10 cellular contexts compared by ENCODE assay signal in genomic region chr12:108815875-108816594, GRCh38. TPM values are rescaled to one million over a fixed set of nuclear protein-coding genes. Genes with fewer than 3 reads are reported as not detected.
DNase-seq lines count a peak whose midpoint lies in the region; ATAC-seq and TF ChIP-seq lines count a peak whose summit lies in the region.
"Had no signal": no experiment of that assay in that cellular context is flagged by ENCODE, and none has a peak within 500 bp of the region (broad histone marks: within the 10 kb centered on the region; RNA-seq: fewer than 3 reads in every experiment).

No MANE protein-coding gene starts in this region.

- no peak for DNase-seq in T-helper 2 cell treated with Interferon-gamma antibody and Interleukin-4, amounts not matched to agents 5 μg/mL and 100 μg/mL, for 36 hours (ENCODE audit: low spot score)
- DNase-seq in T-helper 2 cell = no peak
- no peak for DNase-seq in right cardiac atrium
- no peak for DNase-seq in stimulated activated naive CD8-positive, alpha-beta T cell treated with anti-CD3 and anti-CD28 coated beads, Interleukin-15, amount 100 ng/mL, for 72 hours
- no peak for DNase-seq in pons (ENCODE audit: low spot score)
- DNase-seq in mesenteric fat pad (ENCODE audit: low spot score) = no peak
- no peak for DNase-seq in activated CD4-positive, alpha-beta T cell treated with anti-CD3 and anti-CD28 coated beads, Interleukin-2, amount 50 U/mL, for 48 hours
- DNase-seq: activated CD4-positive, alpha-beta T cell treated with anti-CD3 and anti-CD28 coated beads, Interleukin-2, amount 10 ng/mL, durations not matched to agents 7 days and 5 days; hippocampal formation had no signal

- 79% methylated on average over 10 of the region's 10 CpGs for WGBS in right cardiac atrium

- intact Hi-C loops in right cardiac atrium (cut with DNase I) = loop anchor here in 1 of 4 donors (10.0 kb wide), 1 partner anchor 139 kb away; no protein-coding TSS in a partner anchor

- peak overlapping the region; percentile 70 for H3K27ac ChIP-seq in right cardiac atrium (ENCODE audit: low read length)

- no peaks in the 10 kb centered on the region for H3K27me3 ChIP-seq in right cardiac atrium (ENCODE audit: control insufficient read depth, insufficient read depth)

- no peak for TF ChIP-seq CTCF in brain (conservative IDR thresholded peaks at IDR 0.05)

- H3K4me1 Mint-ChIP-seq in T-helper 2 cell treated with Interferon-gamma antibody and Interleukin-4, amounts not matched to agents 5 μg/mL and 100 μg/mL, for 36 hours (ENCODE audit: low read depth) = peaks cover 7% of the 10 kb centered on the region
- peaks cover 6% of the 10 kb centered on the region for H3K4me1 Mint-ChIP-seq in brain
- H3K4me1 Mint-ChIP-seq in stimulated activated naive CD8-positive, alpha-beta T cell treated with anti-CD3 and anti-CD28 coated beads, Interleukin-15, amount 100 ng/mL, for 72 hours = peaks cover 13% of the 10 kb centered on the region

- ATAC-seq in right cardiac atrium = peak; percentile 15 to 41
- no peak for ATAC-seq in stimulated activated naive CD8-positive, alpha-beta T cell treated with anti-CD3 and anti-CD28 coated beads, Interleukin-15, amount 100 ng/mL, for 72 hours

- H3K36me3 Mint-ChIP-seq in T-helper 2 cell treated with Interferon-gamma antibody and Interleukin-4, amounts not matched to agents 5 μg/mL and 100 μg/mL, for 36 hours (ENCODE audit: low read depth) = peaks cover 29% of the 10 kb centered on the region
- H3K36me3 Mint-ChIP-seq in brain = peaks cover 61% of the 10 kb centered on the region

- no peak overlapping the region for H3K4me3 ChIP-seq in right cardiac atrium (ENCODE audit: low read length)

- H3K4me1 ChIP-seq in right cardiac atrium (ENCODE audit: control insufficient read depth, insufficient read depth, low read length) = peaks cover 23% of the 10 kb centered on the region

- H3K27ac Mint-ChIP-seq in T-helper 2 cell treated with Interferon-gamma antibody and Interleukin-4, amounts not matched to agents 5 μg/mL and 100 μg/mL, for 36 hours = peak overlapping the region; percentile 17
- H3K27ac Mint-ChIP-seq in brain = peak overlapping the region in 3 of 5 experiments; percentile 4 to 66 (median 50)
- peak overlapping the region; percentile 37 to 40 for H3K27ac Mint-ChIP-seq in stimulated activated naive CD8-positive, alpha-beta T cell treated with anti-CD3 and anti-CD28 coated beads, Interleukin-15, amount 100 ng/mL, for 72 hours
- H3K27ac Mint-ChIP-seq: activated CD4-positive, alpha-beta T cell treated with anti-CD3 and anti-CD28 coated beads, Interleukin-2, amount 10 ng/mL, durations not matched to agents 7 days and 5 days had no signal

- no peaks in the 10 kb centered on the region for H3K9me3 ChIP-seq in right cardiac atrium (ENCODE audit: control insufficient read depth, low read length)

- no peak overlapping the region for H3K4me3 Mint-ChIP-seq in T-helper 2 cell treated with Interferon-gamma antibody and Interleukin-4, amounts not matched to agents 5 μg/mL and 100 μg/mL, for 36 hours
- H3K4me3 Mint-ChIP-seq in brain = no peak overlapping the region
- no peak overlapping the region for H3K4me3 Mint-ChIP-seq in stimulated activated naive CD8-positive, alpha-beta T cell treated with anti-CD3 and anti-CD28 coated beads, Interleukin-15, amount 100 ng/mL, for 72 hours
- H3K4me3 Mint-ChIP-seq: activated CD4-positive, alpha-beta T cell treated with anti-CD3 and anti-CD28 coated beads, Interleukin-2, amount 10 ng/mL, durations not matched to agents 7 days and 5 days had no signal

- H3K27me3 Mint-ChIP-seq in T-helper 2 cell treated with Interferon-gamma antibody and Interleukin-4, amounts not matched to agents 5 μg/mL and 100 μg/mL, for 36 hours (ENCODE audit: low read depth) = no peaks in the 10 kb centered on the region
- H3K27me3 Mint-ChIP-seq in brain = no peaks in the 10 kb centered on the region
- H3K27me3 Mint-ChIP-seq in stimulated activated naive CD8-positive, alpha-beta T cell treated with anti-CD3 and anti-CD28 coated beads, Interleukin-15, amount 100 ng/mL, for 72 hours = no peaks in the 10 kb centered on the region
- H3K27me3 Mint-ChIP-seq: activated CD4-positive, alpha-beta T cell treated with anti-CD3 and anti-CD28 coated beads, Interleukin-2, amount 10 ng/mL, durations not matched to agents 7 days and 5 days had no signal

- no peaks in the 10 kb centered on the region for H3K9me3 Mint-ChIP-seq in T-helper 2 cell treated with Interferon-gamma antibody and Interleukin-4, amounts not matched to agents 5 μg/mL and 100 μg/mL, for 36 hours
- no peaks in the 10 kb centered on the region for H3K9me3 Mint-ChIP-seq in brain
- no peaks in the 10 kb centered on the region for H3K9me3 Mint-ChIP-seq in stimulated activated naive CD8-positive, alpha-beta T cell treated with anti-CD3 and anti-CD28 coated beads, Interleukin-15, amount 100 ng/mL, for 72 hours
- H3K9me3 Mint-ChIP-seq: activated CD4-positive, alpha-beta T cell treated with anti-CD3 and anti-CD28 coated beads, Interleukin-2, amount 10 ng/mL, durations not matched to agents 7 days and 5 days had no signal

RNA-seq across cellular contexts. Expression of gene SSH1, which starts 41.3 kb away (rescaled TPM):
- polyA plus RNA-seq in brain (ENCODE audit: insufficient read depth, low read depth, low replicate concordance) (9.9 TPM), right cardiac atrium (11.6 TPM)
- total RNA-seq in right cardiac atrium (10 to 100 TPM; 39.2 to 46.6 (median 41.5) TPM), mesenteric fat pad (63.2 TPM)
